15 cellular contexts compared by ENCODE assay signal in the genomic region with DNA sequence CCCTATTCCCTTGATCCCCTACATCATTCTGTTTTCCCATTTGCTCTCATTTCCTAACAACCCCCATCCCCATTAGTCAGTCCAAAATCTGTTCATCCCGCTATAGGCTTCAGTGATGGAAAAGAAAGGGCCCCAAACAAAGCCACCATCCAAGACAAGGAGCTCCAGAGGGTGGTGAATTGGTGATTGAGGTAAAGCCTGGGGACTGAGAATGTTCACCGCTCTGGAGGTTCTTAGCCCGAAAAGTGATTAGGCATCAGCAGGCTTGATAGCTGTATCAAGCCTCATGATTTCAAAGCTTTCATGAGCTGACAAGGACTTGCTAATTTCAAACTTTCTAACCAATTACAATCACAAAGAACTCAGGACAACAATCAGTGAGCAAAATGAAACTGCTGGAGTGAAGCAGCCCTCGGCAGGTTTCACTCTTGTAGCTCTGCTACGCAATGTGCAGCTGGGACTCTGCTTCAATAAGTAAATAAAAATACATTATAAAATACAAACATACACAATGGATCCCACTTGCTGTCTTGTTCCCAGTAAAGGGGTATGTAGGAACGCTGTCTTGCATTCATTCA.
DNase-seq lines count a peak whose midpoint lies in the region; ATAC-seq and TF ChIP-seq lines count a peak whose summit lies in the region.
"Had no signal": no experiment of that assay in that cellular context is flagged by ENCODE, and none has a peak within 500 bp of the region (broad histone marks: within the 10 kb centered on the region; RNA-seq: fewer than 3 reads in every experiment).

No MANE protein-coding gene starts in this region.

- H2BK5ac ChIP-seq in IMR-90 (ENCODE audit: low read depth, low read length, poor library complexity, severe bottlenecking): no peak overlapping the region

- H3K4me1 ChIP-seq in IMR-90 (ENCODE audit: control insufficient read depth, insufficient read depth, low read length) (no peaks in the 10 kb centered on the region), fibroblast of lung (ENCODE audit: control insufficient read depth, extremely low read depth, insufficient read depth, low read length) (no peaks in the 10 kb centered on the region), osteoblast (ENCODE audit: insufficient read depth, low read length) (no peaks in the 10 kb centered on the region), foreskin keratinocyte (no peaks in the 10 kb centered on the region)

- peak overlapping the region; percentile 25; the same call in 1 of the 2 replicates for H3K23ac ChIP-seq in IMR-90 (ENCODE audit: low read depth, low read length)

- BruUV-seq in IMR-90 (replicated peaks; lab: Mats Ljungman, UMichigan): no TSS peak

- no peak overlapping the region for H4K91ac ChIP-seq in IMR-90 (ENCODE audit: insufficient read depth, low read depth, low read length)

- no peak overlapping the region for H2BK120ac ChIP-seq in IMR-90 (ENCODE audit: low read depth, low read length)

- H4K20me1 ChIP-seq in IMR-90 (ENCODE audit: insufficient read depth, low read length) (no peaks in the 10 kb centered on the region), fibroblast of lung (ENCODE audit: control insufficient read depth, extremely low read depth, insufficient read depth, low read length) (no peaks in the 10 kb centered on the region), osteoblast (ENCODE audit: insufficient read depth, low read length) (no peaks in the 10 kb centered on the region)

- no peak overlapping the region for H4K5ac ChIP-seq in IMR-90 (ENCODE audit: low read depth, low read length)

- peaks cover 3% of the 10 kb centered on the region; the same call in 1 of the 2 replicates for H3K9me1 ChIP-seq in IMR-90 (ENCODE audit: insufficient read depth, low read length)

- H3K79me2 ChIP-seq in fibroblast of lung (ENCODE audit: control insufficient read depth, insufficient read depth, low read length) (no peaks in the 10 kb centered on the region), osteoblast (ENCODE audit: insufficient read depth, low read length) (no peaks in the 10 kb centered on the region)

- intact Hi-C loops in IMR-90 (cut with micrococcal nuclease): no loop called here

- dilution Hi-C loops in IMR-90 (cut with HindIII; ENCODE audit: low sequenced_read_pairs, unreplicated experiment): no loop called here

- no peak overlapping the region for H3K4me3 ChIP-seq in IMR-90 (ENCODE audit: insufficient read depth, low read depth, low read length)
- peak overlapping the region in 3 of 4 experiments; percentile 24 to 36 (median 27) for H3K4me3 ChIP-seq in fibroblast of lung (replicated peaks in 1 of 4; ENCODE audit: control extremely low read depth in 1 of 4, insufficient read depth in 1 of 4, low read depth in 3 of 4, low read length in 4 of 4)
- H3K4me3 ChIP-seq in osteoblast (ENCODE audit: insufficient read depth, low read length): peak overlapping the region; percentile 37
- H3K4me3 ChIP-seq: GM12878, SJCRH30 had no signal

- no peaks in the 10 kb centered on the region for H3K27me3 ChIP-seq in IMR-90 (ENCODE audit: control insufficient read depth, insufficient read depth, low read length)
- no peaks in the 10 kb centered on the region for H3K27me3 ChIP-seq in fibroblast of lung (ENCODE audit: control insufficient read depth, insufficient read depth, low read length)
- H3K27me3 ChIP-seq in osteoblast (ENCODE audit: insufficient read depth, low read length): no peaks in the 10 kb centered on the region
- H3K27me3 ChIP-seq in foreskin keratinocyte: no peaks in the 10 kb centered on the region
- H3K27me3 ChIP-seq: neutrophil, SJCRH30 had no signal

- H2AK5ac ChIP-seq in IMR-90 (ENCODE audit: low read depth, low read length): no peak overlapping the region

- H2BK20ac ChIP-seq in IMR-90 (ENCODE audit: low read depth, low read length): no peak overlapping the region

- H3K14ac ChIP-seq in IMR-90 (replicated peaks; ENCODE audit: low read depth, low read length): 0 out of 2 replicates have a peak overlapping the region, but pooled peaks have one; percentile 23

- no peak for TF ChIP-seq CTCF in IMR-90 (conservative IDR thresholded peaks at IDR 0.05; ENCODE audit: low read depth, low read length)
- TF ChIP-seq CTCF in fibroblast of lung (conservative IDR thresholded peaks at IDR 0.05 in 1 of 2, IDR thresholded peaks at IDR 0.05 in 1 of 2; ENCODE audit: low read depth in 1 of 2, low read length in 2 of 2): no peak
- TF ChIP-seq CTCF in osteoblast (IDR thresholded peaks at IDR 0.05; ENCODE audit: extremely low read depth, low read depth, low read length): no peak
- no peak for TF ChIP-seq CTCF in foreskin keratinocyte (conservative IDR thresholded peaks at IDR 0.05)

- H2BK15ac ChIP-seq in IMR-90 (ENCODE audit: low read depth, low read length): 0 out of 3 replicates have a peak overlapping the region, but pooled peaks have one; percentile 26

- ATAC-seq in IMR-90 (ENCODE audit: low read depth) (no peak), HG03354 (IDR thresholded peaks at IDR 0.05; ENCODE audit: poor library complexity, severe bottlenecking, unreplicated experiment) (no peak), foreskin keratinocyte (no peak)
- ATAC-seq: GM12878 had no signal

- H3K9ac ChIP-seq in IMR-90 (ENCODE audit: low read depth, low read length): no peak overlapping the region
- H3K9ac ChIP-seq in fibroblast of lung (ENCODE audit: insufficient read depth, low read length): no peak overlapping the region

- H3K79me1 ChIP-seq in IMR-90 (ENCODE audit: low read depth in 1 of 2, low read length in 2 of 2): no peaks in the 10 kb centered on the region

- no peak overlapping the region; a peak in 1 of 4 replicates for H4K8ac ChIP-seq in IMR-90 (ENCODE audit: low read depth in 2 of 2, low read length in 2 of 2)

- H3K27ac ChIP-seq in IMR-90 (ENCODE audit: insufficient read depth, low read length): no peak overlapping the region
- no peak overlapping the region for H3K27ac ChIP-seq in fibroblast of lung (ENCODE audit: insufficient read depth, low read length)
- H3K27ac ChIP-seq in osteoblast (ENCODE audit: low read depth, low read length): no peak overlapping the region
- H3K27ac ChIP-seq in foreskin keratinocyte: no peak overlapping the region
- H3K27ac ChIP-seq: neutrophil, SJCRH30 had no signal

- no peak overlapping the region for H2AK9ac ChIP-seq in IMR-90 (replicated peaks; ENCODE audit: low read depth, low read length, poor library complexity)

- DNase-seq in DMS53 (lab: John Stamatoyannopoulos, UW): peak; percentile 55
- DNase-seq in IMR-90: no peak
- no peak for DNase-seq in fibroblast of lung (ENCODE audit: low read depth in 2 of 2)
- no peak for DNase-seq in osteoblast (ENCODE audit: insufficient read length, low spot score, missing footprints)
- no peak for DNase-seq in iPS-NIHi11 (ENCODE audit: low spot score)
- no peak for DNase-seq in NCI-H1105 (lab: John Stamatoyannopoulos, UW)
- no peak for DNase-seq in foreskin keratinocyte
- DNase-seq: activated naive CD8-positive, alpha-beta T cell treated with anti-CD3 and anti-CD28 coated beads, Interleukin-2, amount 10 ng/mL, durations not matched to agents 7 days and 5 days; activated T-cell treated with anti-CD3 and anti-CD28 coated beads, Interleukin-2, amount 50 U/mL, for 1 hour; HCEC 1CT; NCI-H446; SJCRH30 had no signal

- CTCF ChIA-PET in IMR-90 (lab: Yijun Ruan, JAX): interaction anchor here (1.4 kb wide), 1 partner anchor 12 kb away, joined by 3 read pairs; no protein-coding TSS in a partner anchor

- POLR2A ChIA-PET in IMR-90 (lab: Charles Lee; ENCODE audit: unreplicated experiment): no interaction called here

- H3K9me3 ChIP-seq in IMR-90 (ENCODE audit: control insufficient read depth, insufficient read depth, low read length) (no peaks in the 10 kb centered on the region), fibroblast of lung (ENCODE audit: control insufficient read depth, insufficient read depth, low read depth, low read length) (no peaks in the 10 kb centered on the region), osteoblast (ENCODE audit: low read depth, low read length) (no peaks in the 10 kb centered on the region)
- H3K9me3 ChIP-seq: neutrophil, SJCRH30 had no signal

- no peak overlapping the region for H3K4ac ChIP-seq in IMR-90 (ENCODE audit: low read depth, low read length)

- TF ChIP-seq POLR2A in IMR-90 (IDR thresholded peaks at IDR 0.05; ENCODE audit: low read depth, low read length): no peak

- H3K4me2 ChIP-seq in IMR-90 (ENCODE audit: low read depth, low read length) (no peak overlapping the region; the same call in 1 of the 2 replicates), fibroblast of lung (ENCODE audit: extremely low read depth, insufficient read depth, low read length) (peak overlapping the region; percentile 70), osteoblast (ENCODE audit: insufficient read depth, low read length) (peak overlapping the region; percentile 68)

- H2AFZ ChIP-seq in IMR-90 (replicated peaks; ENCODE audit: low read length, poor library complexity) (no peak overlapping the region), fibroblast of lung (ENCODE audit: low read length) (peak overlapping the region; percentile 62), osteoblast (ENCODE audit: low read length) (peak overlapping the region; percentile 46)

- H3K36me3 ChIP-seq in IMR-90 (ENCODE audit: control insufficient read depth, insufficient read depth, low read length) (no peaks in the 10 kb centered on the region), fibroblast of lung (ENCODE audit: control insufficient read depth, insufficient read depth, low read length) (no peaks in the 10 kb centered on the region), osteoblast (ENCODE audit: insufficient read depth, low read length) (no peaks in the 10 kb centered on the region)
- H3K36me3 ChIP-seq: neutrophil, SJCRH30 had no signal

- in situ Hi-C loops in IMR-90 (cut with MboI; ENCODE audit: low sequenced_read_pairs): no loop called here

- no peak overlapping the region for H3K56ac ChIP-seq in IMR-90 (ENCODE audit: extremely low read depth, insufficient read depth, low read length)

- no peak overlapping the region for H3K18ac ChIP-seq in IMR-90 (ENCODE audit: low read depth, low read length)

- TF ChIP-seq RAD21 in IMR-90 (IDR thresholded peaks at IDR 0.05; ENCODE audit: low read length): no peak

- no CpG with 5 or more reads among the region's 6 CpGs for WGBS in IMR-90 (ENCODE audit: extremely low coverage in 2 of 2, insufficient read length in 1 of 2), 2 experiments

TF ChIP-seq in IMR-90, 13 proteins besides CTCF, POLR2A, EP300 and RAD21 (continues in another document):
- no peak for TF ChIP-seq MAFK (IDR thresholded peaks at IDR 0.05; ENCODE audit: low read depth, low read length)
- TF ChIP-seq MAZ (IDR thresholded peaks at IDR 0.05; ENCODE audit: borderline replicate concordance, low read depth, low read length): no peak
- no peak for TF ChIP-seq RFX5 (IDR thresholded peaks at IDR 0.05; ENCODE audit: low read depth, low read length)
- TF ChIP-seq BHLHE40 (IDR thresholded peaks at IDR 0.05; ENCODE audit: low read depth, low read length): no peak
- TF ChIP-seq MXI1 (IDR thresholded peaks at IDR 0.05; ENCODE audit: borderline replicate concordance, low read depth, low read length): no peak
- no peak for TF ChIP-seq FOS (IDR thresholded peaks at IDR 0.05; ENCODE audit: low read depth, low read length)
- no peak for TF ChIP-seq CEBPB (IDR thresholded peaks at IDR 0.05; ENCODE audit: low read depth, low read length)
